Comparison of ENCODE assay signal across 6 cellular contexts in the genomic region with DNA sequence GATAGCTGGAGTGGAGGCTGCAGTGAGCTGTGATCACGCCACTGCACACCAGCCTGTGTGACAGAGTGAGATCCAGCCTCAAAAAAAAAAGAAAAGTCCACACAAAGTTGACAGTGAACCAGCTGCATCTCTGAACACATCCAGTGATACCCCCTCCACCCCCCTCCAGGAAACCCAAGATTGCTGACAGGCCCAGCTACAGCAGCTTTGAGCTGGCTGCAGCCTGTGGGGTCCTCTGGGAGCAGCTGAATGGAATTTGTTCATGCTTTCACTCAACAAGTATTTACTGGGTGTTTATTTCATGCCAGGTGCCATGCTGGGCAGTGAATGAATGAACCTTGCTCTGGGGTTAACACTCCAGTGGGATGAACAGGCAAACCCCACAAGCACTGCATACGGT. TPM values are rescaled to one million over a fixed set of nuclear protein-coding genes. Genes with fewer than 3 reads are reported as not detected.
DNase-seq lines count a peak whose midpoint lies in the region; TF ChIP-seq lines count a peak whose summit lies in the region.
"Not testable (repeated sequence)": the region's sequence is repeated elsewhere in the genome, so short reads cannot be mapped to it uniquely, and the experiment has no call there.

No MANE protein-coding gene starts in this region.

- H3K27me3 ChIP-seq in H7 (ENCODE audit: control insufficient read depth, insufficient read depth, low read length); SJCRH30: not testable (repeated sequence)

- H3K9me3 ChIP-seq in SJCRH30 (replicated peaks) = not testable (repeated sequence)

- not testable (repeated sequence) for H3K4me3 ChIP-seq in H7 (ENCODE audit: insufficient read depth, low read depth, low read length); SJCRH30; choroid plexus epithelial cell (ENCODE audit: low read depth, low read length); skeletal muscle cell (ENCODE audit: low read depth, low read length)

- H3K36me3 ChIP-seq in H7 (replicated peaks; ENCODE audit: control insufficient read depth, insufficient read depth, low read length); SJCRH30: not testable (repeated sequence)

- peak; percentile 4 for DNase-seq in H7
- DNase-seq in NAMALWA (ENCODE audit: low spot score) = peak; percentile 8
- peak; percentile 65 to 80 for DNase-seq in SJCRH30
- DNase-seq in choroid plexus epithelial cell (ENCODE audit: low read depth) = peak; percentile 25
- peak; percentile 0 for DNase-seq in left kidney (ENCODE audit: low read depth, low spot score)
- peak; percentile 1 for DNase-seq in skeletal muscle cell (ENCODE audit: low read depth)

- not testable (repeated sequence) for TF ChIP-seq CTCF in choroid plexus epithelial cell (conservative IDR thresholded peaks at IDR 0.05; ENCODE audit: low read depth, low read length)

- H3K27ac ChIP-seq in SJCRH30 = not testable (repeated sequence)

- not testable (repeated sequence) for H3K4me1 ChIP-seq in SJCRH30

RNA-seq across cellular contexts. Expression of a gene that starts 56.9 kb away (rescaled TPM):
- total RNA-seq in H7 (2014; rRNA removed; shearing (Covaris generic)) = 10.8 and 22.8 TPM in 2 replicates
- total RNA-seq in SJCRH30 (2014; rRNA removed; shearing (Covaris generic)) = 10.8 and 13.2 TPM in 2 replicates

Comparison
In these comparisons a context has a peak if more than half of its experiments do, and no peak if none do; other contexts are left out.
1. DNase-seq: peak in every context shown above with its lines; median percentile 72 in SJCRH30; 25 in choroid plexus epithelial cell; 8 in NAMALWA; 4 in H7; 1 in skeletal muscle cell; 0 in left kidney.